8 cellular contexts compared by ENCODE assay signal in the genomic region with DNA sequence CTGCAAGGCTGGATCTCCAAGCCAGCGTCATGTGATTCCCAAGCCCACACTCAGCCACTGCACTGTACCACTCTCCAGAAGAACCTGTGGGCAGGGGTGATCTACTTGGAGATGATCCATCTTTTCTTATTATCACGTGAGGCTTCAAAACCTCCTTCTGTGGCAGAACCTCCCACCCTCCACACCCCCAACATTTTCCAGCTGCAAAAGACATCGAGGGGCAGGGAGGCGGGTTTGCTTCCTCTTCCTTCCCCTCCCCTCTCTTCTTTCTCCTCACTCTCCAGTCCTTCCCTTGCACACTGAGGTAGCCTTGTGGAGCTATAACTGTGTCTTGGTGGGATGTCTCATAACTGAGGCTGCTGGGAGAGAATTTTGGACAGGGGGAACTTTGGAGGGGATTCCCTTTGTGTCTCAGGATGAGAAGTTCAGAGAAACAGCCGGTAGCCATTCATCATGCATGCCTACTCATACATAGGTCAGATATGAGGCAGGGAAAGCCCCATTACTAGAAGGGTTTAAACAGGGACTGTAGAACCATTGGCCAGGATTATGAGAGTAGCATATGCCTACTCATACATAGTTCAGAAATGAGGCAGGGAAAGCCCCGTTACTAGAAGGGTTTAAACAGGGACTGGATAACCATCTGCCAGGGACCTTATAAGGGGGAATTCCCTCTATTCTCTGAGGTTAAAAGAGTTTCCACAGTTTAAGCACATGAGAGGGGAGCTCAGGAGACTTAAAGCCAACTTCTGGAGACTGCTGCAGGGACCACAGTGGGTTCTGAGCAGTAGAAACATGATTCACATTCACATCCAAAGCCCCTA.
DNase-seq lines count a peak whose midpoint lies in the region; ATAC-seq and FAIRE-seq lines count a peak whose summit lies in the region.

No MANE protein-coding gene starts in this region.

- H3K27ac Mint-ChIP-seq in stimulated activated naive CD8-positive, alpha-beta T cell treated with anti-CD3 and anti-CD28 coated beads, Interleukin-15, amount 100 ng/mL, for 72 hours, result peak overlapping the region in 1 of 2 donors; percentile 44

- ATAC-seq in HG02840 (IDR thresholded peaks at IDR 0.05; ENCODE audit: low FRiP score, unreplicated experiment), result peak; percentile 79
- peak; percentile 98 for ATAC-seq in stimulated activated naive CD8-positive, alpha-beta T cell treated with anti-CD3 and anti-CD28 coated beads, Interleukin-15, amount 100 ng/mL, for 72 hours

- FAIRE-seq in RCC 7860 (lab: Jason Lieb, UNC), result peak; percentile 90

- DNase-seq in stimulated activated CD4-positive, alpha-beta T cell treated with anti-CD3 and anti-CD28 coated beads, Interleukin-12 subunit alpha, Interleukin-12 subunit beta, amount 100 ng/mL, for 48 hours (ENCODE audit: low read depth in 2 of 3, low spot score in 1 of 3), result peak in 2 of 3 donors; percentile 6 to 22
- DNase-seq in stimulated activated CD4-positive, alpha-beta T cell treated with anti-CD3 and anti-CD28 coated beads, Interleukin-2, amount 100 ng/mL, for 48 hours, result no peak
- peak; percentile 98 for DNase-seq in RCC 7860 (ENCODE audit: low spot score)
- peak; percentile 49 to 69 for DNase-seq in stimulated activated naive CD8-positive, alpha-beta T cell treated with anti-CD3 and anti-CD28 coated beads, Interleukin-15, amount 100 ng/mL, for 72 hours
- no peak for DNase-seq in GDM1 (lab: John Stamatoyannopoulos, UW)
- no peak for DNase-seq in NCI-H1105 (lab: John Stamatoyannopoulos, UW)
- DNase-seq in H4 (ENCODE audit: low spot score), result no peak

- peaks cover 5 to 41% of the 10 kb centered on the region in 2 donors for H3K9me3 Mint-ChIP-seq in stimulated activated naive CD8-positive, alpha-beta T cell treated with anti-CD3 and anti-CD28 coated beads, Interleukin-15, amount 100 ng/mL, for 72 hours

- H3K4me3 Mint-ChIP-seq in stimulated activated naive CD8-positive, alpha-beta T cell treated with anti-CD3 and anti-CD28 coated beads, Interleukin-15, amount 100 ng/mL, for 72 hours, result peak overlapping the region in 1 of 2 donors; percentile 40

- peaks cover 33% of the 10 kb centered on the region for H3K4me1 Mint-ChIP-seq in stimulated activated naive CD8-positive, alpha-beta T cell treated with anti-CD3 and anti-CD28 coated beads, Interleukin-15, amount 100 ng/mL, for 72 hours

- peaks cover 39% of the 10 kb centered on the region for H3K27me3 Mint-ChIP-seq in stimulated activated naive CD8-positive, alpha-beta T cell treated with anti-CD3 and anti-CD28 coated beads, Interleukin-15, amount 100 ng/mL, for 72 hours

Comparison
In these comparisons a context has a peak if more than half of its experiments do, and no peak if none do; other contexts are left out.
1. DNase-seq: peak in stimulated activated CD4-positive, alpha-beta T cell treated with anti-CD3 and anti-CD28 coated beads, Interleukin-12 subunit alpha, Interleukin-12 subunit beta, amount 100 ng/mL, for 48 hours (2 of 3), RCC 7860 (single experiment) and stimulated activated naive CD8-positive, alpha-beta T cell treated with anti-CD3 and anti-CD28 coated beads, Interleukin-15, amount 100 ng/mL, for 72 hours (2 of 2); none in stimulated activated CD4-positive, alpha-beta T cell treated with anti-CD3 and anti-CD28 coated beads, Interleukin-2, amount 100 ng/mL, for 48 hours (0 of 2), GDM1 (single experiment), NCI-H1105 (single experiment) and H4 (single experiment).